Comparison of ENCODE assay signal across 8 cellular contexts in genomic region chr17:11996722-11997146, GRCh38. TPM values are rescaled to one million over a fixed set of nuclear protein-coding genes. Genes with fewer than 3 reads are reported as not detected.
DNase-seq lines count a peak whose midpoint lies in the region; ATAC-seq, FAIRE-seq and TF ChIP-seq lines count a peak whose summit lies in the region.

No MANE protein-coding gene starts in this region.

- no peak for TF ChIP-seq EP300 in A549 (IDR thresholded peaks at IDR 0.05)

- DNase-seq in A549 (ENCODE audit: low read depth in 1 of 2, low spot score in 1 of 2), result peak; percentile 58 to 59
- DNase-seq in NCI-H1105 (lab: John Stamatoyannopoulos, UW), result peak; percentile 64
- DNase-seq in activated CD8-positive, alpha-beta T cell treated with anti-CD3 and anti-CD28 coated beads for 36 hours, result peak; percentile 75
- peak; percentile 44 for DNase-seq in fibroblast of peridontal ligament (ENCODE audit: extremely low read depth)
- DNase-seq in natural killer cell treated with Interleukin-12 subunit alpha and Interleukin-12 subunit beta and Interleukin-15 and Interleukin-18, amount 100 ng/mL, for 72 hours (ENCODE audit: low spot score), result no peak
- DNase-seq in NCI-H774 (lab: John Stamatoyannopoulos, UW), result no peak

- H3K9me3 ChIP-seq in A549, result no peaks in the 10 kb centered on the region

- intact Hi-C loops in activated CD8-positive, alpha-beta T cell treated with anti-CD3 and anti-CD28 coated beads for 36 hours (cut with micrococcal nuclease), result no loop called here

- peak overlapping the region; percentile 91 for H3K27ac Mint-ChIP-seq in activated CD8-positive, alpha-beta T cell treated with anti-CD3 and anti-CD28 coated beads for 36 hours
- peak overlapping the region; percentile 92 to 95 for H3K27ac Mint-ChIP-seq in natural killer cell treated with Interleukin-12 subunit alpha and Interleukin-12 subunit beta and Interleukin-15 and Interleukin-18, amount 100 ng/mL, for 72 hours

- H3K4me3 ChIP-seq in A549, result peak overlapping the region; percentile 70

- no peak for TF ChIP-seq CTCF in A549 (IDR thresholded peaks at IDR 0.05)
- TF ChIP-seq CTCF in activated CD8-positive, alpha-beta T cell treated with anti-CD3 and anti-CD28 coated beads for 36 hours (IDR thresholded peaks at IDR 0.05), result no peak

- no peaks in the 10 kb centered on the region for H3K9me3 Mint-ChIP-seq in activated CD8-positive, alpha-beta T cell treated with anti-CD3 and anti-CD28 coated beads for 36 hours
- H3K9me3 Mint-ChIP-seq in natural killer cell treated with Interleukin-12 subunit alpha and Interleukin-12 subunit beta and Interleukin-15 and Interleukin-18, amount 100 ng/mL, for 72 hours, result peaks cover 3% of the 10 kb centered on the region

- H3K4me1 Mint-ChIP-seq in activated CD8-positive, alpha-beta T cell treated with anti-CD3 and anti-CD28 coated beads for 36 hours (ENCODE audit: low read depth), result peaks cover 11% of the 10 kb centered on the region
- peaks cover 9 to 10% of the 10 kb centered on the region in 2 donors for H3K4me1 Mint-ChIP-seq in natural killer cell treated with Interleukin-12 subunit alpha and Interleukin-12 subunit beta and Interleukin-15 and Interleukin-18, amount 100 ng/mL, for 72 hours (ENCODE audit: low read depth in 2 of 2)

- under 1% methylated on average over 12 of the region's 14 CpGs for WGBS in A549 (ENCODE audit: missing lambda C conversion rate)

- H3K27me3 Mint-ChIP-seq in activated CD8-positive, alpha-beta T cell treated with anti-CD3 and anti-CD28 coated beads for 36 hours, result no peaks in the 10 kb centered on the region
- H3K27me3 Mint-ChIP-seq in natural killer cell treated with Interleukin-12 subunit alpha and Interleukin-12 subunit beta and Interleukin-15 and Interleukin-18, amount 100 ng/mL, for 72 hours, result peaks cover 0 to 7% of the 10 kb centered on the region in 2 donors

- CTCF ChIA-PET in A549 (lab: Yijun Ruan, JAX), result interaction anchor here (0.9 to 2.9 kb wide), 10 partner anchors 11 to 1259 kb away, joined by 3 to 24 read pairs (median 4); no protein-coding TSS in a partner anchor
- CTCF ChIA-PET in activated CD8-positive, alpha-beta T cell treated with anti-CD3 and anti-CD28 coated beads for 36 hours (lab: Charles Lee), result interaction anchor here (1.0 to 1.8 kb wide), 8 partner anchors 10 to 116 kb away, joined by 3 to 8 read pairs (median 4); partner anchors contain the start of gene MAP2K4

- no peak for FAIRE-seq in A549 (lab: Jason Lieb, UNC)

- H3K4me3 Mint-ChIP-seq in activated CD8-positive, alpha-beta T cell treated with anti-CD3 and anti-CD28 coated beads for 36 hours, result peak overlapping the region; percentile 89
- peak overlapping the region; percentile 99 for H3K4me3 Mint-ChIP-seq in natural killer cell treated with Interleukin-12 subunit alpha and Interleukin-12 subunit beta and Interleukin-15 and Interleukin-18, amount 100 ng/mL, for 72 hours

- peak overlapping the region; percentile 88 to 94 for H3K27ac ChIP-seq in A549

- ATAC-seq in A549 (no peak; a peak in 2 of 6 replicates), GM18499 (IDR thresholded peaks at IDR 0.05; ENCODE audit: insufficient read depth, unreplicated experiment) (peak; percentile 15), HG02798 (IDR thresholded peaks at IDR 0.05; ENCODE audit: poor library complexity, unreplicated experiment) (peak; percentile 26)
- peak; percentile 46 for ATAC-seq in activated CD8-positive, alpha-beta T cell treated with anti-CD3 and anti-CD28 coated beads for 36 hours
- peak in 1 of 2 donors; percentile 34 for ATAC-seq in natural killer cell treated with Interleukin-12 subunit alpha and Interleukin-12 subunit beta and Interleukin-15 and Interleukin-18, amount 100 ng/mL, for 72 hours

- H3K4me2 ChIP-seq in A549, result peak overlapping the region; percentile 74

- H3K4me1 ChIP-seq in A549, result peaks cover 8% of the 10 kb centered on the region

- H3K36me3 Mint-ChIP-seq in activated CD8-positive, alpha-beta T cell treated with anti-CD3 and anti-CD28 coated beads for 36 hours (ENCODE audit: low read depth), result peaks cover 10% of the 10 kb centered on the region
- H3K36me3 Mint-ChIP-seq in natural killer cell treated with Interleukin-12 subunit alpha and Interleukin-12 subunit beta and Interleukin-15 and Interleukin-18, amount 100 ng/mL, for 72 hours, result no peaks in the 10 kb centered on the region

- TF ChIP-seq RAD21 in A549 (conservative IDR thresholded peaks at IDR 0.05 in 1 of 2, IDR thresholded peaks at IDR 0.05 in 1 of 2), result no peak

- TF ChIP-seq POLR2A in A549 (IDR thresholded peaks at IDR 0.05; ENCODE audit: low read length), result no peak

- POLR2A ChIA-PET in A549 (lab: Yijun Ruan, JAX), result interaction anchor here (0.6 to 4.2 kb wide), 52 partner anchors 8 to 1352 kb away, joined by 3 to 217 read pairs (median 4); partner anchors contain the start of genes ELAC2, MAP2K4 and TMEM220
- POLR2A ChIA-PET in activated CD8-positive, alpha-beta T cell treated with anti-CD3 and anti-CD28 coated beads for 36 hours (lab: Charles Lee), result interaction anchor here (0.6 to 2.6 kb wide), 11 partner anchors 11 to 142 kb away, joined by 3 to 16 read pairs (median 3); partner anchors contain the start of gene MAP2K4

TF ChIP-seq in A549, 52 proteins besides CTCF, POLR2A, EP300 and RAD21:
- no peak for TF ChIP-seq E2F6 (IDR thresholded peaks at IDR 0.05; ENCODE audit: borderline replicate concordance, low read depth)
- TF ChIP-seq TFCP2L1 (CRISPR knock-in tag; IDR thresholded peaks at IDR 0.05), result peak; percentile 60; the same call in 1 of the 2 replicates
- 0 out of 2 replicates have a peak, but pooled peaks have one; percentile 56 for TF ChIP-seq RFX5 (IDR thresholded peaks at IDR 0.05)

RNA-seq across cellular contexts. Expression of gene ZNF18, which starts 0.5 kb away (rescaled TPM):
- polyA plus RNA-seq in A549 (2011; rRNA removed) (12.3 and 12.6 TPM in 2 replicates), A549 (2017; fragmentation: RNase III; extraction: RNeasy Plus Mini Kit Qiagen cat#74134 plus additional on column Dnase treatment) (5.0 to 5.6 TPM (median 5.1 TPM) in 3 replicates)
- polyA plus RNA-seq in A549 (2012; cell fraction: cytosol; rRNA removed), result 2.8 and 3.4 TPM in 2 replicates
- polyA plus RNA-seq in A549 (2012; cell fraction: nucleus; rRNA removed), result 3.5 and 5.6 TPM in 2 replicates
- 9.1 and 9.7 TPM in 2 replicates for polyA minus RNA-seq in A549 (2011; rRNA and poly(A)+ RNA removed)
- 10 to 100 TPM in 1 of 2 experiments, 1 to 10 TPM in 1; 8.9 to 10.2 TPM for total RNA-seq in activated CD8-positive, alpha-beta T cell treated with anti-CD3 and anti-CD28 coated beads for 36 hours
- total RNA-seq in natural killer cell treated with Interleukin-12 subunit alpha and Interleukin-12 subunit beta and Interleukin-15 and Interleukin-18, amount 100 ng/mL, for 72 hours, result 1 to 10 TPM; 6.7 to 7.0 TPM

RNA-seq across cellular contexts. Expression of gene MAP2K4, which starts 23.9 kb away (rescaled TPM):
- polyA plus RNA-seq in A549 (2011; rRNA removed) (47.7 and 49.7 TPM in 2 replicates), A549 (2017; fragmentation: RNase III; extraction: RNeasy Plus Mini Kit Qiagen cat#74134 plus additional on column Dnase treatment) (27.9 to 30.5 TPM (median 28.9 TPM) in 3 replicates)
- polyA plus RNA-seq in A549 (2012; cell fraction: cytosol; rRNA removed), result 10.9 and 12.8 TPM in 2 replicates
- polyA plus RNA-seq in A549 (2012; cell fraction: nucleus; rRNA removed), result 6.8 and 9.6 TPM in 2 replicates
- polyA minus RNA-seq in A549 (2011; rRNA and poly(A)+ RNA removed), result 30.0 TPM in 2 replicates
- 10 to 100 TPM; 45.6 to 49.0 TPM for total RNA-seq in activated CD8-positive, alpha-beta T cell treated with anti-CD3 and anti-CD28 coated beads for 36 hours
- total RNA-seq in natural killer cell treated with Interleukin-12 subunit alpha and Interleukin-12 subunit beta and Interleukin-15 and Interleukin-18, amount 100 ng/mL, for 72 hours, result 10 to 100 TPM; 34.9 to 35.6 TPM

Comparison
In these comparisons a context has a peak if more than half of its experiments do, and no peak if none do; other contexts are left out.
1. ATAC-seq: peak in GM18499 (single experiment), HG02798 (single experiment) and activated CD8-positive, alpha-beta T cell treated with anti-CD3 and anti-CD28 coated beads for 36 hours (single experiment); none in A549 (0 of 2).
2. DNase-seq: peak in A549 (2 of 2), NCI-H1105 (single experiment), activated CD8-positive, alpha-beta T cell treated with anti-CD3 and anti-CD28 coated beads for 36 hours (single experiment) and fibroblast of peridontal ligament (single experiment); none in natural killer cell treated with Interleukin-12 subunit alpha and Interleukin-12 subunit beta and Interleukin-15 and Interleukin-18, amount 100 ng/mL, for 72 hours (single experiment) and NCI-H774 (single experiment).